8 cellular contexts compared by ENCODE assay signal in genomic region chr11:32583451-32584271, GRCh38. TPM values are rescaled to one million over a fixed set of nuclear protein-coding genes. Genes with fewer than 3 reads are reported as not detected.
DNase-seq lines count a peak whose midpoint lies in the region; ATAC-seq and TF ChIP-seq lines count a peak whose summit lies in the region.

Gene EIF3M (plus strand): TSS chr11:32583831. CDS start chr11:32583888, 57 bp downstream.

- peak within 1 kb of the TSS; percentile 98 to 99 for H3K27ac Mint-ChIP-seq in effector memory CD8-positive, alpha-beta T cell
- peak within 1 kb of the TSS; percentile 97 for H3K27ac Mint-ChIP-seq in memory B cell

- TF ChIP-seq CTCF in GM20000 (IDR thresholded peaks at IDR 0.05; ENCODE audit: extremely low read depth, missing control alignments): no peak

- no peaks in the 10 kb centered on the region for H3K27me3 Mint-ChIP-seq in effector memory CD8-positive, alpha-beta T cell
- H3K27me3 Mint-ChIP-seq in memory B cell: no peaks in the 10 kb centered on the region

- ATAC-seq in effector memory CD8-positive, alpha-beta T cell (replicated peaks): peak; percentile 96
- peak; percentile 97 for ATAC-seq in memory B cell (ENCODE audit: low read depth)

- H3K9me3 Mint-ChIP-seq in effector memory CD8-positive, alpha-beta T cell: no peaks in the 10 kb centered on the region
- H3K9me3 Mint-ChIP-seq in memory B cell: no peaks in the 10 kb centered on the region

- peak; percentile 92 for DNase-seq in CMK (ENCODE audit: low read depth)
- peak; percentile 94 for DNase-seq in GM20000 (ENCODE audit: low spot score)
- peak; percentile 98 for DNase-seq in HT-29 (ENCODE audit: low spot score)
- peak; percentile 94 to 97 for DNase-seq in NOMO-1 (lab: John Stamatoyannopoulos, UW; ENCODE audit: unreplicated experiment in 2 of 2)
- peak; percentile 93 to 94 (median 94) for DNase-seq in effector memory CD8-positive, alpha-beta T cell
- peak; percentile 90 to 93 for DNase-seq in memory B cell (ENCODE audit: low spot score in 2 of 2)
- peak; percentile 85 for DNase-seq in stimulated activated CD8-positive, alpha-beta memory T cell treated with anti-CD3 and anti-CD28 coated beads, Interleukin-12 subunit alpha, Interleukin-12 subunit beta, amount 100 ng/mL, for 24 hours (ENCODE audit: extremely low read depth)

- peaks cover 41% of the 10 kb centered on the region for H3K36me3 Mint-ChIP-seq in effector memory CD8-positive, alpha-beta T cell (ENCODE audit: insufficient read depth)
- H3K36me3 Mint-ChIP-seq in memory B cell: no peaks in the 10 kb centered on the region

- peaks cover 26 to 36% of the 10 kb centered on the region in 2 donors for H3K4me1 Mint-ChIP-seq in effector memory CD8-positive, alpha-beta T cell (ENCODE audit: low read depth in 2 of 2)
- peaks cover 25% of the 10 kb centered on the region for H3K4me1 Mint-ChIP-seq in memory B cell

- CTCF ChIA-PET in activated CD8-positive, alpha-beta memory T cell treated with anti-CD3 and anti-CD28 coated beads for 36 hours (lab: Charles Lee): interaction anchor here (0.5 kb wide), 1 partner anchor 260 kb away, joined by 3 read pairs; no protein-coding TSS in a partner anchor

- peak within 1 kb of the TSS; percentile 96 to 97 for H3K4me3 Mint-ChIP-seq in effector memory CD8-positive, alpha-beta T cell
- peak within 1 kb of the TSS; percentile 97 for H3K4me3 Mint-ChIP-seq in memory B cell

- POLR2A ChIA-PET in activated CD8-positive, alpha-beta memory T cell treated with anti-CD3 and anti-CD28 coated beads for 36 hours (lab: Charles Lee): interaction anchor here (0.5 to 0.9 kb wide), 2 partner anchors 11 to 248 kb away, joined by 6 read pairs; no protein-coding TSS in a partner anchor

RNA-seq across cellular contexts. Expression of gene EIF3M, which starts in this region (rescaled TPM):
- total RNA-seq in HT-29 (2014; rRNA removed; shearing (Covaris generic)): 305 and 325 TPM in 2 replicates
- 100 to 1,000 TPM; 415 to 443 TPM for total RNA-seq in activated CD8-positive, alpha-beta memory T cell treated with anti-CD3 and anti-CD28 coated beads for 36 hours

Comparison
In these comparisons a context has a peak if more than half of its experiments do, and no peak if none do; other contexts are left out.
1. Peak in every context shown above with its lines: DNase-seq and ATAC-seq.